In genomic region chr18:72197598-72197997, GRCh38 we compare ENCODE assay signal across 15 cellular contexts.
"Had no signal": no experiment of that assay in that cellular context is flagged by ENCODE, and none has a peak within 500 bp of the region (broad histone marks: within the 10 kb centered on the region; RNA-seq: fewer than 3 reads in every experiment).

No MANE protein-coding gene starts in this region.

- H3K4me3 ChIP-seq: esophagus squamous epithelium, left ventricle myocardium inferior, lower lobe of right lung, smooth muscle cell had no signal

- H3K36me3 ChIP-seq: esophagus squamous epithelium, left ventricle myocardium inferior, lower lobe of right lung, neutrophil had no signal

- H3K4me1 ChIP-seq: esophagus squamous epithelium, foreskin keratinocyte, left ventricle myocardium inferior, lower lobe of right lung had no signal

- H3K27me3 ChIP-seq: esophagus squamous epithelium, foreskin keratinocyte, neutrophil had no signal

- H3K27ac ChIP-seq: esophagus squamous epithelium, foreskin keratinocyte, left ventricle myocardium inferior, lower lobe of right lung, neutrophil had no signal

- H3K9me3 ChIP-seq: esophagus squamous epithelium, lower lobe of right lung, neutrophil had no signal

- DNase-seq: effector memory CD8-positive, alpha-beta T cell; esophagus squamous epithelium; foreskin keratinocyte; immature natural killer cell; left ventricle myocardium inferior; lower lobe of right lung; mesenchymal stem cell; naive thymus-derived CD8-positive, alpha-beta T cell; right cardiac atrium; stimulated activated CD4-positive, alpha-beta T cell treated with anti-CD3 and anti-CD28 coated beads, Interleukin-2, amount 100 ng/mL, for 48 hours; stimulated activated naive CD4-positive, alpha-beta T cell treated with Interleukin-2 at 50 U/mL for 16 hours; trophoblast cell had no signal

- FAIRE-seq: keratinocyte had no signal
